ENCODE assay signal across 11 cellular contexts in genomic region chr11:108938604-108939003, GRCh38.
"Had no signal": no experiment of that assay in that cellular context is flagged by ENCODE, and none has a peak within 500 bp of the region (broad histone marks: within the 10 kb centered on the region; RNA-seq: fewer than 3 reads in every experiment).

No MANE protein-coding gene starts in this region.

- H3K4me3 ChIP-seq: esophagus muscularis mucosa, gastroesophageal sphincter, lung, prostate gland had no signal

- H3K4me3 Mint-ChIP-seq: activated naive CD8-positive, alpha-beta T cell; natural killer cell had no signal

- H3K27ac Mint-ChIP-seq: activated naive CD8-positive, alpha-beta T cell; natural killer cell had no signal

- DNase-seq: activated T-cell treated with anti-CD3 and anti-CD28 coated beads, Interleukin-2, amount 50 U/mL, for 1 hour; natural killer cell; stimulated activated CD4-positive, alpha-beta T cell treated with anti-CD3 and anti-CD28 coated beads, Interleukin-12 subunit alpha, Interleukin-12 subunit beta, amount 100 ng/mL, for 4 hours; stimulated activated naive CD4-positive, alpha-beta T cell; T-helper 2 cell had no signal

- H3K9me3 Mint-ChIP-seq: natural killer cell had no signal

- H3K27me3 ChIP-seq: esophagus muscularis mucosa, gastroesophageal sphincter had no signal

- H3K9me3 ChIP-seq: esophagus muscularis mucosa, gastroesophageal sphincter, prostate gland had no signal

- H3K4me1 Mint-ChIP-seq: natural killer cell had no signal

- H3K27ac ChIP-seq: esophagus muscularis mucosa, gastroesophageal sphincter, prostate gland had no signal

- H3K27me3 Mint-ChIP-seq: activated naive CD8-positive, alpha-beta T cell had no signal

- ATAC-seq: gastroesophageal sphincter, natural killer cell, sciatic nerve had no signal

- H3K4me1 ChIP-seq: esophagus muscularis mucosa, gastroesophageal sphincter, prostate gland had no signal

- H3K36me3 ChIP-seq: prostate gland had no signal
